2 cellular contexts compared by ENCODE assay signal in the genomic region with DNA sequence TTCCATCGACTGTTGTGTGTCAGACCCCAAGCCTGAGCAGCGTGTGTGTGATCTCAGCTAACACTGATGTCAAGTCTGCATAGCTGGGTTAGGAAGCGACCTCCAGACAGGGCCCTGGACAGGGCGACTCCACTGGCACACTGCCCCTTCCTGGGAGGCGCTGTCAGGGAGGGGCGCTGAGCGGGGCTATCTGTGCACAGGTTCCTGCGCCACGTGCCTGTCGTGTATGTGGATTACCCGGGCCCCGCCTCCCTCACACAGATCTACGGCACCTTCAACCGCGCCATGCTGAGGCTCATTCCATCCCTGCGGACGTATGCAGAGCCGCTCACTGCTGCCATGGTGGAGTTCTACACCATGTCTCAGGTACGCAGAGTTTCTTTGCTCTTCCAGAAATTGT.
TF ChIP-seq lines count a peak whose summit lies in the region.

No MANE protein-coding gene starts in this region.

TF ChIP-seq in HCT116, 20 proteins besides CTCF, POLR2A, EP300 and RAD21:
- TF ChIP-seq CBX3 (IDR thresholded peaks at IDR 0.05; ENCODE audit: low read depth): no peak
- TF ChIP-seq, protein P1, sequence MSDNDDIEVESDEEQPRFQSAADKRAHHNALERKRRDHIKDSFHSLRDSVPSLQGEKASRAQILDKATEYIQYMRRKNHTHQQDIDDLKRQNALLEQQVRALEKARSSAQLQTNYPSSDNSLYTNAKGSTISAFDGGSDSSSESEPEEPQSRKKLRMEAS (IDR thresholded peaks at IDR 0.05): no peak
- no peak for TF ChIP-seq EGR1 (IDR thresholded peaks at IDR 0.05; ENCODE audit: low read depth)
- TF ChIP-seq, protein P2, sequence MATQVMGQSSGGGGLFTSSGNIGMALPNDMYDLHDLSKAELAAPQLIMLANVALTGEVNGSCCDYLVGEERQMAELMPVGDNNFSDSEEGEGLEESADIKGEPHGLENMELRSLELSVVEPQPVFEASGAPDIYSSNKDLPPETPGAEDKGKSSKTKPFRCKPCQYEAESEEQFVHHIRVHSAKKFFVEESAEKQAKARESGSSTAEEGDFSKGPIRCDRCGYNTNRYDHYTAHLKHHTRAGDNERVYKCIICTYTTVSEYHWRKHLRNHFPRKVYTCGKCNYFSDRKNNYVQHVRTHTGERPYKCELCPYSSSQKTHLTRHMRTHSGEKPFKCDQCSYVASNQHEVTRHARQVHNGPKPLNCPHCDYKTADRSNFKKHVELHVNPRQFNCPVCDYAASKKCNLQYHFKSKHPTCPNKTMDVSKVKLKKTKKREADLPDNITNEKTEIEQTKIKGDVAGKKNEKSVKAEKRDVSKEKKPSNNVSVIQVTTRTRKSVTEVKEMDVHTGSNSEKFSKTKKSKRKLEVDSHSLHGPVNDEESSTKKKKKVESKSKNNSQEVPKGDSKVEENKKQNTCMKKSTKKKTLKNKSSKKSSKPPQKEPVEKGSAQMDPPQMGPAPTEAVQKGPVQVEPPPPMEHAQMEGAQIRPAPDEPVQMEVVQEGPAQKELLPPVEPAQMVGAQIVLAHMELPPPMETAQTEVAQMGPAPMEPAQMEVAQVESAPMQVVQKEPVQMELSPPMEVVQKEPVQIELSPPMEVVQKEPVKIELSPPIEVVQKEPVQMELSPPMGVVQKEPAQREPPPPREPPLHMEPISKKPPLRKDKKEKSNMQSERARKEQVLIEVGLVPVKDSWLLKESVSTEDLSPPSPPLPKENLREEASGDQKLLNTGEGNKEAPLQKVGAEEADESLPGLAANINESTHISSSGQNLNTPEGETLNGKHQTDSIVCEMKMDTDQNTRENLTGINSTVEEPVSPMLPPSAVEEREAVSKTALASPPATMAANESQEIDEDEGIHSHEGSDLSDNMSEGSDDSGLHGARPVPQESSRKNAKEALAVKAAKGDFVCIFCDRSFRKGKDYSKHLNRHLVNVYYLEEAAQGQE (IDR thresholded peaks at IDR 0.05; ENCODE audit: low read depth): no peak

TF ChIP-seq in GM12878, 131 proteins besides CTCF, POLR2A, EP300 and RAD21:
- TF ChIP-seq SMAD1 (IDR thresholded peaks at IDR 0.05; ENCODE audit: low read depth, partially characterized antibody) (no peak), PAX5 (IDR thresholded peaks at IDR 0.05; ENCODE audit: borderline replicate concordance, low read depth, low read length) (no peak), NR2F1 (conservative IDR thresholded peaks at IDR 0.05) (no peak), NFXL1 (IDR thresholded peaks at IDR 0.05; ENCODE audit: borderline replicate concordance) (no peak), SREBF2 (IDR thresholded peaks at IDR 0.05; ENCODE audit: low read length) (no peak), LARP7 (IDR thresholded peaks at IDR 0.05) (no peak), ZSCAN29 (IDR thresholded peaks at IDR 0.05) (no peak), BMI1 (IDR thresholded peaks at IDR 0.05; ENCODE audit: borderline replicate concordance) (no peak), NFYA (IDR thresholded peaks at IDR 0.05; ENCODE audit: borderline replicate concordance, low read depth, low read length) (no peak)
- TF ChIP-seq, protein P3, sequence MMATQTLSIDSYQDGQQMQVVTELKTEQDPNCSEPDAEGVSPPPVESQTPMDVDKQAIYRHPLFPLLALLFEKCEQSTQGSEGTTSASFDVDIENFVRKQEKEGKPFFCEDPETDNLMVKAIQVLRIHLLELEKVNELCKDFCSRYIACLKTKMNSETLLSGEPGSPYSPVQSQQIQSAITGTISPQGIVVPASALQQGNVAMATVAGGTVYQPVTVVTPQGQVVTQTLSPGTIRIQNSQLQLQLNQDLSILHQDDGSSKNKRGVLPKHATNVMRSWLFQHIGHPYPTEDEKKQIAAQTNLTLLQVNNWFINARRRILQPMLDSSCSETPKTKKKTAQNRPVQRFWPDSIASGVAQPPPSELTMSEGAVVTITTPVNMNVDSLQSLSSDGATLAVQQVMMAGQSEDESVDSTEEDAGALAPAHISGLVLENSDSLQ (IDR thresholded peaks at IDR 0.05): no peak
- TF ChIP-seq, protein P4, sequence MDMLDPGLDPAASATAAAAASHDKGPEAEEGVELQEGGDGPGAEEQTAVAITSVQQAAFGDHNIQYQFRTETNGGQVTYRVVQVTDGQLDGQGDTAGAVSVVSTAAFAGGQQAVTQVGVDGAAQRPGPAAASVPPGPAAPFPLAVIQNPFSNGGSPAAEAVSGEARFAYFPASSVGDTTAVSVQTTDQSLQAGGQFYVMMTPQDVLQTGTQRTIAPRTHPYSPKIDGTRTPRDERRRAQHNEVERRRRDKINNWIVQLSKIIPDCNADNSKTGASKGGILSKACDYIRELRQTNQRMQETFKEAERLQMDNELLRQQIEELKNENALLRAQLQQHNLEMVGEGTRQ (IDR thresholded peaks at IDR 0.05; ENCODE audit: borderline replicate concordance, low read depth, low read length): no peak
- TF ChIP-seq, protein P5, sequence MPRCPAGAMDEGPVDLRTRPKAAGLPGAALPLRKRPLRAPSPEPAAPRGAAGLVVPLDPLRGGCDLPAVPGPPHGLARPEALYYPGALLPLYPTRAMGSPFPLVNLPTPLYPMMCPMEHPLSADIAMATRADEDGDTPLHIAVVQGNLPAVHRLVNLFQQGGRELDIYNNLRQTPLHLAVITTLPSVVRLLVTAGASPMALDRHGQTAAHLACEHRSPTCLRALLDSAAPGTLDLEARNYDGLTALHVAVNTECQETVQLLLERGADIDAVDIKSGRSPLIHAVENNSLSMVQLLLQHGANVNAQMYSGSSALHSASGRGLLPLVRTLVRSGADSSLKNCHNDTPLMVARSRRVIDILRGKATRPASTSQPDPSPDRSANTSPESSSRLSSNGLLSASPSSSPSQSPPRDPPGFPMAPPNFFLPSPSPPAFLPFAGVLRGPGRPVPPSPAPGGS (IDR thresholded peaks at IDR 0.05; ENCODE audit: borderline replicate concordance, insufficient read depth, low read depth, low read length, poor library complexity, severe bottlenecking): no peak
- TF ChIP-seq, protein P6, sequence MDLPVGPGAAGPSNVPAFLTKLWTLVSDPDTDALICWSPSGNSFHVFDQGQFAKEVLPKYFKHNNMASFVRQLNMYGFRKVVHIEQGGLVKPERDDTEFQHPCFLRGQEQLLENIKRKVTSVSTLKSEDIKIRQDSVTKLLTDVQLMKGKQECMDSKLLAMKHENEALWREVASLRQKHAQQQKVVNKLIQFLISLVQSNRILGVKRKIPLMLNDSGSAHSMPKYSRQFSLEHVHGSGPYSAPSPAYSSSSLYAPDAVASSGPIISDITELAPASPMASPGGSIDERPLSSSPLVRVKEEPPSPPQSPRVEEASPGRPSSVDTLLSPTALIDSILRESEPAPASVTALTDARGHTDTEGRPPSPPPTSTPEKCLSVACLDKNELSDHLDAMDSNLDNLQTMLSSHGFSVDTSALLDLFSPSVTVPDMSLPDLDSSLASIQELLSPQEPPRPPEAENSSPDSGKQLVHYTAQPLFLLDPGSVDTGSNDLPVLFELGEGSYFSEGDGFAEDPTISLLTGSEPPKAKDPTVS (IDR thresholded peaks at IDR 0.05; ENCODE audit: low read depth, low read length): no peak
